Comparison of ENCODE assay signal across 1 cellular context in genomic region chr20:48682529-48683385, GRCh38.
TF ChIP-seq lines count a peak whose summit lies in the region.

No MANE protein-coding gene starts in this region.

TF ChIP-seq in HepG2, 621 proteins besides CTCF, POLR2A, EP300 and RAD21 (continued from another document):
- TF ChIP-seq, protein P1, sequence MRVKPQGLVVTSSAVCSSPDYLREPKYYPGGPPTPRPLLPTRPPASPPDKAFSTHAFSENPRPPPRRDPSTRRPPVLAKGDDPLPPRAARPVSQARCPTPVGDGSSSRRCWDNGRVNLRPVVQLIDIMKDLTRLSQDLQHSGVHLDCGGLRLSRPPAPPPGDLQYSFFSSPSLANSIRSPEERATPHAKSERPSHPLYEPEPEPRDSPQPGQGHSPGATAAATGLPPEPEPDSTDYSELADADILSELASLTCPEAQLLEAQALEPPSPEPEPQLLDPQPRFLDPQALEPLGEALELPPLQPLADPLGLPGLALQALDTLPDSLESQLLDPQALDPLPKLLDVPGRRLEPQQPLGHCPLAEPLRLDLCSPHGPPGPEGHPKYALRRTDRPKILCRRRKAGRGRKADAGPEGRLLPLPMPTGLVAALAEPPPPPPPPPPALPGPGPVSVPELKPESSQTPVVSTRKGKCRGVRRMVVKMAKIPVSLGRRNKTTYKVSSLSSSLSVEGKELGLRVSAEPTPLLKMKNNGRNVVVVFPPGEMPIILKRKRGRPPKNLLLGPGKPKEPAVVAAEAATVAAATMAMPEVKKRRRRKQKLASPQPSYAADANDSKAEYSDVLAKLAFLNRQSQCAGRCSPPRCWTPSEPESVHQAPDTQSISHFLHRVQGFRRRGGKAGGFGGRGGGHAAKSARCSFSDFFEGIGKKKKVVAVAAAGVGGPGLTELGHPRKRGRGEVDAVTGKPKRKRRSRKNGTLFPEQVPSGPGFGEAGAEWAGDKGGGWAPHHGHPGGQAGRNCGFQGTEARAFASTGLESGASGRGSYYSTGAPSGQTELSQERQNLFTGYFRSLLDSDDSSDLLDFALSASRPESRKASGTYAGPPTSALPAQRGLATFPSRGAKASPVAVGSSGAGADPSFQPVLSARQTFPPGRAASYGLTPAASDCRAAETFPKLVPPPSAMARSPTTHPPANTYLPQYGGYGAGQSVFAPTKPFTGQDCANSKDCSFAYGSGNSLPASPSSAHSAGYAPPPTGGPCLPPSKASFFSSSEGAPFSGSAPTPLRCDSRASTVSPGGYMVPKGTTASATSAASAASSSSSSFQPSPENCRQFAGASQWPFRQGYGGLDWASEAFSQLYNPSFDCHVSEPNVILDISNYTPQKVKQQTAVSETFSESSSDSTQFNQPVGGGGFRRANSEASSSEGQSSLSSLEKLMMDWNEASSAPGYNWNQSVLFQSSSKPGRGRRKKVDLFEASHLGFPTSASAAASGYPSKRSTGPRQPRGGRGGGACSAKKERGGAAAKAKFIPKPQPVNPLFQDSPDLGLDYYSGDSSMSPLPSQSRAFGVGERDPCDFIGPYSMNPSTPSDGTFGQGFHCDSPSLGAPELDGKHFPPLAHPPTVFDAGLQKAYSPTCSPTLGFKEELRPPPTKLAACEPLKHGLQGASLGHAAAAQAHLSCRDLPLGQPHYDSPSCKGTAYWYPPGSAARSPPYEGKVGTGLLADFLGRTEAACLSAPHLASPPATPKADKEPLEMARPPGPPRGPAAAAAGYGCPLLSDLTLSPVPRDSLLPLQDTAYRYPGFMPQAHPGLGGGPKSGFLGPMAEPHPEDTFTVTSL (CRISPR knock-in tag; IDR thresholded peaks at IDR 0.05; ENCODE audit: borderline replicate concordance) = no peak
- TF ChIP-seq IRF2 (CRISPR knock-in tag; IDR thresholded peaks at IDR 0.05) = no peak
- TF ChIP-seq ZNF331 (CRISPR knock-in tag; IDR thresholded peaks at IDR 0.05) = no peak
- TF ChIP-seq, protein P2, sequence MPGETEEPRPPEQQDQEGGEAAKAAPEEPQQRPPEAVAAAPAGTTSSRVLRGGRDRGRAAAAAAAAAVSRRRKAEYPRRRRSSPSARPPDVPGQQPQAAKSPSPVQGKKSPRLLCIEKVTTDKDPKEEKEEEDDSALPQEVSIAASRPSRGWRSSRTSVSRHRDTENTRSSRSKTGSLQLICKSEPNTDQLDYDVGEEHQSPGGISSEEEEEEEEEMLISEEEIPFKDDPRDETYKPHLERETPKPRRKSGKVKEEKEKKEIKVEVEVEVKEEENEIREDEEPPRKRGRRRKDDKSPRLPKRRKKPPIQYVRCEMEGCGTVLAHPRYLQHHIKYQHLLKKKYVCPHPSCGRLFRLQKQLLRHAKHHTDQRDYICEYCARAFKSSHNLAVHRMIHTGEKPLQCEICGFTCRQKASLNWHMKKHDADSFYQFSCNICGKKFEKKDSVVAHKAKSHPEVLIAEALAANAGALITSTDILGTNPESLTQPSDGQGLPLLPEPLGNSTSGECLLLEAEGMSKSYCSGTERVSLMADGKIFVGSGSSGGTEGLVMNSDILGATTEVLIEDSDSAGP (CRISPR knock-in tag; IDR thresholded peaks at IDR 0.05; ENCODE audit: borderline replicate concordance) = 0 out of 2 replicates have a peak, but pooled peaks have one; percentile 15
- no peak for TF ChIP-seq PBX3 (CRISPR knock-in tag; IDR thresholded peaks at IDR 0.05; ENCODE audit: borderline replicate concordance)
- TF ChIP-seq THAP11 (CRISPR knock-in tag; IDR thresholded peaks at IDR 0.05) = no peak
- no peak for TF ChIP-seq HNF1A (IDR thresholded peaks at IDR 0.05; ENCODE audit: low read depth)
- 0 out of 2 replicates have a peak, but pooled peaks have one; percentile 38 for TF ChIP-seq HNF1A (CRISPR knock-in tag; IDR thresholded peaks at IDR 0.05; ENCODE audit: borderline replicate concordance)
- TF ChIP-seq KAT8 (CRISPR knock-in tag; IDR thresholded peaks at IDR 0.05) = no peak
- 0 out of 2 replicates have a peak, but pooled peaks have one; percentile 36 for TF ChIP-seq ZZZ3 (CRISPR knock-in tag; IDR thresholded peaks at IDR 0.05; ENCODE audit: borderline replicate concordance)
- TF ChIP-seq ZNF383 (CRISPR knock-in tag; IDR thresholded peaks at IDR 0.05; ENCODE audit: borderline replicate concordance) = no peak
- no peak for TF ChIP-seq MEIS1 (CRISPR knock-in tag; IDR thresholded peaks at IDR 0.05; ENCODE audit: borderline replicate concordance)
- TF ChIP-seq FOSL1 (CRISPR knock-in tag; IDR thresholded peaks at IDR 0.05; ENCODE audit: borderline replicate concordance) = no peak
- no peak for TF ChIP-seq MXD1 (CRISPR knock-in tag; IDR thresholded peaks at IDR 0.05)
- TF ChIP-seq PREB (CRISPR knock-in tag; IDR thresholded peaks at IDR 0.05) = no peak
- TF ChIP-seq KDM3A (CRISPR knock-in tag; IDR thresholded peaks at IDR 0.05; ENCODE audit: low read depth) = no peak
- TF ChIP-seq ELF3 (CRISPR knock-in tag; IDR thresholded peaks at IDR 0.05) = no peak
- no peak for TF ChIP-seq CAMTA2 (CRISPR knock-in tag; IDR thresholded peaks at IDR 0.05; ENCODE audit: borderline replicate concordance)
- no peak for TF ChIP-seq SPEN (CRISPR knock-in tag; IDR thresholded peaks at IDR 0.05; ENCODE audit: low read depth)
